1 cellular context compared by ENCODE assay signal in the genomic region with DNA sequence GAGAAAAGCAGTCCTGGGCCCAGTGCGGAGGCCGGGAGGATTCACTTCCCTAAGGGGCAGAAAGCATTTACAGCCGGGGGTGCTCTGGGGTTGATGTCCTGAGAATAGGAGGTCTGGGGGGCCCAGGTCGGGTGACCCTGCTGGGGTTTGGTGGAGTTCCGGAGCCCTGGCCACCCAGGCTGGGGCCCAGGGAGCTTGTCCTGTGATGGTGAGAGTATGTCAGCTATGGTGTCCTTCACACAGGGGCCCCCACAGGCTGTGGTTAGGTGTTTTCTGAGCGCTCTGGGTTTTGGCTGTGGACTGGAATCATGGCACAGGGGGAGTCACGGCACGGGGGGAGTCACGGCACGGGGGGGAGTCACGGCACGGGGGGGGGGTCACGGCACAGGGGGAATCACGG.
TF ChIP-seq lines count a peak whose summit lies in the region.

No MANE protein-coding gene starts in this region.

TF ChIP-seq in HepG2, 621 proteins besides CTCF, POLR2A, EP300 and RAD21:
- no peak for TF ChIP-seq XBP1 (CRISPR knock-in tag; IDR thresholded peaks at IDR 0.05)
- no peak for TF ChIP-seq ZNF713 (CRISPR knock-in tag; IDR thresholded peaks at IDR 0.05)
- TF ChIP-seq ZC3H4 (CRISPR knock-in tag; IDR thresholded peaks at IDR 0.05; ENCODE audit: borderline replicate concordance): no peak
- TF ChIP-seq, protein P1, sequence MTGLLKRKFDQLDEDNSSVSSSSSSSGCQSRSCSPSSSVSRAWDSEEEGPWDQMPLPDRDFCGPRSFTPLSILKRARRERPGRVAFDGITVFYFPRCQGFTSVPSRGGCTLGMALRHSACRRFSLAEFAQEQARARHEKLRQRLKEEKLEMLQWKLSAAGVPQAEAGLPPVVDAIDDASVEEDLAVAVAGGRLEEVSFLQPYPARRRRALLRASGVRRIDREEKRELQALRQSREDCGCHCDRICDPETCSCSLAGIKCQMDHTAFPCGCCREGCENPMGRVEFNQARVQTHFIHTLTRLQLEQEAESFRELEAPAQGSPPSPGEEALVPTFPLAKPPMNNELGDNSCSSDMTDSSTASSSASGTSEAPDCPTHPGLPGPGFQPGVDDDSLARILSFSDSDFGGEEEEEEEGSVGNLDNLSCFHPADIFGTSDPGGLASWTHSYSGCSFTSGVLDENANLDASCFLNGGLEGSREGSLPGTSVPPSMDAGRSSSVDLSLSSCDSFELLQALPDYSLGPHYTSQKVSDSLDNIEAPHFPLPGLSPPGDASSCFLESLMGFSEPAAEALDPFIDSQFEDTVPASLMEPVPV (CRISPR knock-in tag; IDR thresholded peaks at IDR 0.05): no peak
- no peak for TF ChIP-seq ZNF44 (CRISPR knock-in tag; IDR thresholded peaks at IDR 0.05)
- no peak for TF ChIP-seq RAD51 (IDR thresholded peaks at IDR 0.05; ENCODE audit: borderline replicate concordance)
- no peak for TF ChIP-seq ZC3H13 (CRISPR knock-in tag; IDR thresholded peaks at IDR 0.05)
- no peak for TF ChIP-seq ZNF432 (CRISPR knock-in tag; IDR thresholded peaks at IDR 0.05; ENCODE audit: borderline replicate concordance)
- no peak for TF ChIP-seq KMT2B (CRISPR knock-in tag; IDR thresholded peaks at IDR 0.05)
- TF ChIP-seq ZNF720 (CRISPR knock-in tag; IDR thresholded peaks at IDR 0.05): no peak
- TF ChIP-seq, protein P2, sequence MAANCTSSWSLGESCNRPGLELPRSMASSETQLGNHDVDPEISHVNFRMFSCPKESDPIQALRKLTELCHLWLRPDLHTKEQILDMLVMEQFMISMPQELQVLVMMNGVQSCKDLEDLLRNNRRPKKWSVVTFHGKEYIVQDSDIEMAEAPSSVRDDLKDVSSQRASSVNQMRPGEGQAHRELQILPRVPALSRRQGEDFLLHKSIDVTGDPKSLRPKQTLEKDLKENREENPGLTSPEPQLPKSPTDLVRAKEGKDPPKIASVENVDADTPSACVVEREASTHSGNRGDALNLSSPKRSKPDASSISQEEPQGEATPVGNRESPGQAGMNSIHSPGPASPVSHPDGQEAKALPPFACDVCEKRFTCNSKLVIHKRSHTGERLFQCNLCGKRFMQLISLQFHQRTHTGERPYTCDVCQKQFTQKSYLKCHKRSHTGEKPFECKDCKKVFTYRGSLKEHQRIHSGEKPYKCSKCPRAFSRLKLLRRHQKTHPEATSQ (CRISPR knock-in tag; IDR thresholded peaks at IDR 0.05; ENCODE audit: borderline replicate concordance): no peak
- TF ChIP-seq, protein P3, sequence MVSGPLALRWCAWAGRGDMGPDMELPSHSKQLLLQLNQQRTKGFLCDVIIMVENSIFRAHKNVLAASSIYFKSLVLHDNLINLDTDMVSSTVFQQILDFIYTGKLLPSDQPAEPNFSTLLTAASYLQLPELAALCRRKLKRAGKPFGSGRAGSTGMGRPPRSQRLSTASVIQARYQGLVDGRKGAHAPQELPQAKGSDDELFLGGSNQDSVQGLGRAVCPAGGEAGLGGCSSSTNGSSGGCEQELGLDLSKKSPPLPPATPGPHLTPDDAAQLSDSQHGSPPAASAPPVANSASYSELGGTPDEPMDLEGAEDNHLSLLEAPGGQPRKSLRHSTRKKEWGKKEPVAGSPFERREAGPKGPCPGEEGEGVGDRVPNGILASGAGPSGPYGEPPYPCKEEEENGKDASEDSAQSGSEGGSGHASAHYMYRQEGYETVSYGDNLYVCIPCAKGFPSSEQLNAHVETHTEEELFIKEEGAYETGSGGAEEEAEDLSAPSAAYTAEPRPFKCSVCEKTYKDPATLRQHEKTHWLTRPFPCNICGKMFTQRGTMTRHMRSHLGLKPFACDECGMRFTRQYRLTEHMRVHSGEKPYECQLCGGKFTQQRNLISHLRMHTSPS (CRISPR knock-in tag; IDR thresholded peaks at IDR 0.05; ENCODE audit: low read depth): no peak
- no peak for TF ChIP-seq YEATS2 (CRISPR knock-in tag; IDR thresholded peaks at IDR 0.05; ENCODE audit: borderline replicate concordance)
- no peak for TF ChIP-seq FOXP1 (IDR thresholded peaks at IDR 0.05)
- no peak for TF ChIP-seq FOXP1 (CRISPR knock-in tag; IDR thresholded peaks at IDR 0.05)
- TF ChIP-seq NFYC (CRISPR knock-in tag; IDR thresholded peaks at IDR 0.05): no peak
